Comparison of ENCODE assay signal across 9 cellular contexts in genomic region chr3:196528639-196529233, GRCh38. TPM values are rescaled to one million over a fixed set of nuclear protein-coding genes. Genes with fewer than 3 reads are reported as not detected.
DNase-seq lines count a peak whose midpoint lies in the region; ATAC-seq and TF ChIP-seq lines count a peak whose summit lies in the region.
"Had no signal": no experiment of that assay in that cellular context is flagged by ENCODE, and none has a peak within 500 bp of the region (broad histone marks: within the 10 kb centered on the region; RNA-seq: fewer than 3 reads in every experiment).

No MANE protein-coding gene starts in this region.

- peaks cover 3% of the 10 kb centered on the region for H3K27me3 Mint-ChIP-seq in activated T-cell treated with anti-CD3 and anti-CD28 coated beads, Interleukin-2, amount 50 U/mL, for 4 hours (ENCODE audit: low read depth)
- peaks cover 31% of the 10 kb centered on the region for H3K27me3 Mint-ChIP-seq in nephron (ENCODE audit: low read depth)
- H3K27me3 Mint-ChIP-seq in stimulated activated naive CD8-positive, alpha-beta T cell treated with anti-CD3 and anti-CD28 coated beads, Interleukin-15, Interleukin-2, amounts not matched to agents 100 ng/mL and 50 ng/mL, for 24 hours: peaks cover 17% of the 10 kb centered on the region

- no peak overlapping the region for H3K27ac Mint-ChIP-seq in nephron
- H3K27ac Mint-ChIP-seq in stimulated activated naive CD8-positive, alpha-beta T cell treated with anti-CD3 and anti-CD28 coated beads, Interleukin-15, Interleukin-2, amounts not matched to agents 100 ng/mL and 50 ng/mL, for 24 hours: no peak overlapping the region

- H3K9me3 Mint-ChIP-seq in activated T-cell treated with anti-CD3 and anti-CD28 coated beads, Interleukin-2, amount 50 U/mL, for 4 hours: no peaks in the 10 kb centered on the region
- H3K9me3 Mint-ChIP-seq in nephron: peaks cover 20% of the 10 kb centered on the region
- H3K9me3 Mint-ChIP-seq in stimulated activated naive CD8-positive, alpha-beta T cell treated with anti-CD3 and anti-CD28 coated beads, Interleukin-15, Interleukin-2, amounts not matched to agents 100 ng/mL and 50 ng/mL, for 24 hours: peaks cover 6% of the 10 kb centered on the region

- peak overlapping the region; percentile 71 for H3K4me3 Mint-ChIP-seq in activated T-cell treated with anti-CD3 and anti-CD28 coated beads, Interleukin-2, amount 50 U/mL, for 4 hours
- H3K4me3 Mint-ChIP-seq in nephron: peak overlapping the region; percentile 35 to 47 (median 44)
- H3K4me3 Mint-ChIP-seq in stimulated activated naive CD8-positive, alpha-beta T cell treated with anti-CD3 and anti-CD28 coated beads, Interleukin-15, Interleukin-2, amounts not matched to agents 100 ng/mL and 50 ng/mL, for 24 hours: peak overlapping the region; percentile 66

- DNase-seq in AML-193 (lab: John Stamatoyannopoulos, UW) (peak; percentile 66 to 77), NOMO-1 (lab: John Stamatoyannopoulos, UW; ENCODE audit: unreplicated experiment in 2 of 2) (peak; percentile 90 to 94), fibroblast of mammary gland (ENCODE audit: low read depth) (peak; percentile 62)
- DNase-seq in activated T-cell treated with anti-CD3 and anti-CD28 coated beads, Interleukin-2, amount 50 U/mL, for 4 hours: peak; percentile 73

- TF ChIP-seq CTCF in fibroblast of mammary gland (conservative IDR thresholded peaks at IDR 0.05; ENCODE audit: control insufficient read depth, insufficient read depth, low read depth, low read length) (no peak), nephron (IDR thresholded peaks at IDR 0.05; ENCODE audit: unreplicated experiment in 3 of 3) (peak; percentile 68 to 74 (median 72))

- peaks cover 4% of the 10 kb centered on the region for H3K4me1 Mint-ChIP-seq in activated T-cell treated with anti-CD3 and anti-CD28 coated beads, Interleukin-2, amount 50 U/mL, for 4 hours (ENCODE audit: low read depth)
- no peaks in the 10 kb centered on the region for H3K4me1 Mint-ChIP-seq in nephron
- H3K4me1 Mint-ChIP-seq in stimulated activated naive CD8-positive, alpha-beta T cell treated with anti-CD3 and anti-CD28 coated beads, Interleukin-15, Interleukin-2, amounts not matched to agents 100 ng/mL and 50 ng/mL, for 24 hours (ENCODE audit: low read depth): peaks cover 16% of the 10 kb centered on the region

- H3K4me3 ChIP-seq in fibroblast of mammary gland (ENCODE audit: control insufficient read depth, low read depth, low read length): peak overlapping the region; percentile 49

- no peaks in the 10 kb centered on the region for H3K36me3 Mint-ChIP-seq in activated T-cell treated with anti-CD3 and anti-CD28 coated beads, Interleukin-2, amount 50 U/mL, for 4 hours (ENCODE audit: insufficient read depth)
- H3K36me3 Mint-ChIP-seq in nephron (ENCODE audit: low read depth): peaks cover 5% of the 10 kb centered on the region
- H3K36me3 Mint-ChIP-seq in stimulated activated naive CD8-positive, alpha-beta T cell treated with anti-CD3 and anti-CD28 coated beads, Interleukin-15, Interleukin-2, amounts not matched to agents 100 ng/mL and 50 ng/mL, for 24 hours (ENCODE audit: low read depth): no peaks in the 10 kb centered on the region

- ATAC-seq in GM18868 (IDR thresholded peaks at IDR 0.05; ENCODE audit: unreplicated experiment) (peak; percentile 85), HG03175 (IDR thresholded peaks at IDR 0.05; ENCODE audit: unreplicated experiment) (peak; percentile 76)
- ATAC-seq in activated T-cell treated with anti-CD3 and anti-CD28 coated beads, Interleukin-2, amount 50 U/mL, for 4 hours: peak; percentile 99

RNA-seq across cellular contexts. Expression of gene SMCO1, which starts 13.6 kb away (rescaled TPM):
- not detected for total RNA-seq in activated T-cell treated with anti-CD3 and anti-CD28 coated beads, Interleukin-2, amount 50 U/mL, for 4 hours
- total RNA-seq: T-helper 2 cell treated with Interferon-gamma antibody and Interleukin-4, amounts not matched to agents 100 ng/mL and 5 ng/mL, for 36 hours had no signal

RNA-seq across cellular contexts. Expression of gene RNF168, which starts 25.2 kb away (rescaled TPM):
- total RNA-seq in activated T-cell treated with anti-CD3 and anti-CD28 coated beads, Interleukin-2, amount 50 U/mL, for 4 hours: 10 to 100 TPM; 20.9 to 22.4 (median 21.8) TPM

RNA-seq across cellular contexts. Expression of gene WDR53, which starts 39.6 kb away (rescaled TPM):
- 10 to 100 TPM; 21.5 to 27.1 (median 22.9) TPM for total RNA-seq in activated T-cell treated with anti-CD3 and anti-CD28 coated beads, Interleukin-2, amount 50 U/mL, for 4 hours

RNA-seq across cellular contexts. Expression of gene FBXO45, which starts 39.7 kb away (rescaled TPM):
- total RNA-seq in activated T-cell treated with anti-CD3 and anti-CD28 coated beads, Interleukin-2, amount 50 U/mL, for 4 hours: 10 to 100 TPM; 20.3 to 21.4 (median 21.4) TPM

Comparison
In these comparisons a context has a peak if more than half of its experiments do, and no peak if none do; other contexts are left out.
1. Peak in every context shown above with its lines: DNase-seq, ATAC-seq and H3K4me3 ChIP-seq.